In the genomic region with DNA sequence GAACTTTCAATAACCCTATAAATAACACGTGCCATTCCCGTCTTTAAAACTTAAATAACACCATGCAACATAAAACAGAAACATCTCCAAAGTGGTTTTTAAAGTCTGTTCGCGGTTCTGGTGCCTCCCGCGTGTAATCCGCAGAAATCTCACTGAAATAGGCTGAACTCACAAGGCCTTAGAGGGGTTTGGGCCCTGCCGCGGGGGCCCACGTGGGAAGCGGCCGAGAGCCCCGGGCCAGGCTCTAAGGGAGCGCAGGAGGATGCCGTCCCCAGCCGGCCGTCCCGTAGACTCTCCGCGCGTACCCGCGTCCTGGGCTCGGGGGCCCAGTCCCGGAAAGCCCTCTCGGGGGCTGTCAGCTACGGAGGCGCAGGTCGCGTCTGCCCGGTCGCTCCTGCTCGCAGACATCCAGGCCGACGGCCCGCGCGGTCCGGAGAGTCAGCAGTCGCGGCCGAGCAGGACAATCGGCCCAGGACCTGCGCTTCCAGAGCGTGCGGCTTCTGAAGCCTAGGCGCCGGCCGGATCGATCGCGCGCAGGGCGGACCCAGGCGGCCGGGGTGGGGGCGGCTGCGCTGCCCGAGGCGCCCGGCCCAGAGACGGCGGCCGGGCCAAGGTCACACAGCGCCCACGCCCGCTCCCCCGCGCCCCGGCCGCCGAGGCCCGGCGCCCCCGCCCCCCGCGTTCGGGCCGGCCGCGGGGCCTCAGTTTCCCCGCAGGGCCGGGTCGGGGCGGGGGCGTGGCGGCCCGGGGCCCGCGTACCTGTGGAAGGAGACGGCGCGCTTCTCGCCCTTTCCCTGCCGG, we compare ENCODE assay signal across 8 cellular contexts. TPM values are rescaled to one million over a fixed set of nuclear protein-coding genes. Genes with fewer than 3 reads are reported as not detected.
DNase-seq lines count a peak whose midpoint lies in the region; ATAC-seq and TF ChIP-seq lines count a peak whose summit lies in the region.

No MANE protein-coding gene starts in this region.

- TF ChIP-seq CTCF in AG04450 (IDR thresholded peaks at IDR 0.05; ENCODE audit: low read depth, low read length) = no peak

- peak overlapping the region; percentile 61 for H3K27ac ChIP-seq in AG04450 (ENCODE audit: low read depth, low read length)
- no peak overlapping the region for H3K27ac ChIP-seq in iPS-20b (ENCODE audit: low read length)

- H3K36me3 ChIP-seq in iPS-20b (ENCODE audit: insufficient read depth, low read depth, low read length) = peaks cover 46% of the 10 kb centered on the region

- H3K27me3 ChIP-seq in AG04450 (ENCODE audit: control insufficient read depth, insufficient read depth, low read length) (no peaks in the 10 kb centered on the region), iPS-20b (ENCODE audit: insufficient read depth, low read length) (no peaks in the 10 kb centered on the region)

- ATAC-seq in GM18861 (IDR thresholded peaks at IDR 0.05; ENCODE audit: unreplicated experiment) (peak; percentile 25), HG03039 (IDR thresholded peaks at IDR 0.05; ENCODE audit: unreplicated experiment) (peak; percentile 21), GM18873 (IDR thresholded peaks at IDR 0.05; ENCODE audit: low FRiP score, unreplicated experiment) (no peak)

- CTCF ChIA-PET in AG04450 (lab: Charles Lee) = no interaction called here

- no peak for DNase-seq in AG04450 (ENCODE audit: low read depth, low spot score)
- peak; percentile 35 for DNase-seq in RKO (ENCODE audit: low spot score)
- peak; percentile 71 for DNase-seq in astrocyte of the hippocampus (ENCODE audit: low read depth, low spot score)
- peak; percentile 32 for DNase-seq in stimulated activated CD4-positive, alpha-beta T cell treated with anti-CD3 and anti-CD28 coated beads, Interleukin-12 subunit alpha, Interleukin-12 subunit beta, amount 100 ng/mL, for 4 hours

- POLR2A ChIA-PET in AG04450 (lab: Yijun Ruan, JAX) = interaction anchor here (0.6 to 1.6 kb wide), 4 partner anchors 260 to 364 kb away, joined by 3 to 7 read pairs (median 4); no protein-coding TSS in a partner anchor

- H3K4me3 ChIP-seq in AG04450 (ENCODE audit: low read depth, low read length) (peak overlapping the region; percentile 71), iPS-20b (ENCODE audit: low read length) (peak overlapping the region; percentile 98)

- no peaks in the 10 kb centered on the region; the same call in 1 of the 2 replicates for H3K4me1 ChIP-seq in iPS-20b (ENCODE audit: insufficient read depth, low read length)

- peak overlapping the region; percentile 81 for H3K9ac ChIP-seq in iPS-20b (ENCODE audit: low read depth, low read length)

- H3K9me3 ChIP-seq in AG04450 (ENCODE audit: control insufficient read depth, insufficient read depth, low read length) (peaks cover 5% of the 10 kb centered on the region; the same call in 1 of the 2 replicates), iPS-20b (ENCODE audit: insufficient read depth, low read depth, low read length) (no peaks in the 10 kb centered on the region; the same call in 1 of the 2 replicates)

RNA-seq across cellular contexts. Expression of a gene that starts 0.6 kb away (rescaled TPM):
- polyA plus RNA-seq in AG04450 (2011; rRNA removed) = 23.7 and 34.1 TPM in 2 replicates
- 31.1 and 47.8 TPM in 2 replicates for polyA minus RNA-seq in AG04450 (2011; rRNA and poly(A)+ RNA removed)

RNA-seq across cellular contexts. Expression of a gene that starts 1.1 kb away (rescaled TPM):
- 82.4 and 98.2 TPM in 2 replicates for polyA plus RNA-seq in AG04450 (2011; rRNA removed)
- 94.4 and 144 TPM in 2 replicates for polyA minus RNA-seq in AG04450 (2011; rRNA and poly(A)+ RNA removed)

RNA-seq across cellular contexts. Expression of a gene that starts 50.2 kb away (rescaled TPM):
- polyA plus RNA-seq in AG04450 (2011; rRNA removed) = 28.4 and 29.6 TPM in 2 replicates
- polyA minus RNA-seq in AG04450 (2011; rRNA and poly(A)+ RNA removed) = 9.9 and 10.1 TPM in 2 replicates
